Comparison of ENCODE assay signal across 9 cellular contexts in genomic region chr20:62387993-62388635, GRCh38. TPM values are rescaled to one million over a fixed set of nuclear protein-coding genes. Genes with fewer than 3 reads are reported as not detected.
DNase-seq lines count a peak whose midpoint lies in the region; ATAC-seq and TF ChIP-seq lines count a peak whose summit lies in the region.
"Had no signal": no experiment of that assay in that cellular context is flagged by ENCODE, and none has a peak within 500 bp of the region (broad histone marks: within the 10 kb centered on the region; RNA-seq: fewer than 3 reads in every experiment).

No MANE protein-coding gene starts in this region.

- ATAC-seq in GM19467 (IDR thresholded peaks at IDR 0.05; ENCODE audit: unreplicated experiment), result no peak

- H3K9me3 ChIP-seq in suprapubic skin, result no peaks in the 10 kb centered on the region

- H3K4me3 Mint-ChIP-seq in activated T-cell treated with anti-CD3 and anti-CD28 coated beads, Interleukin-2, amount 50 U/mL, for 24 hours, result peak overlapping the region; percentile 95
- peak overlapping the region; percentile 96 for H3K4me3 Mint-ChIP-seq in activated naive CD4-positive, alpha-beta T cell treated with anti-CD3 and anti-CD28 coated beads, Interleukin-2, amount 50 U/mL, for 24 hours

- H3K27ac Mint-ChIP-seq in activated T-cell treated with anti-CD3 and anti-CD28 coated beads, Interleukin-2, amount 50 U/mL, for 24 hours, result peak overlapping the region; percentile 97
- peak overlapping the region; percentile 94 for H3K27ac Mint-ChIP-seq in activated naive CD4-positive, alpha-beta T cell treated with anti-CD3 and anti-CD28 coated beads, Interleukin-2, amount 50 U/mL, for 24 hours

- H3K4me1 Mint-ChIP-seq in activated T-cell treated with anti-CD3 and anti-CD28 coated beads, Interleukin-2, amount 50 U/mL, for 24 hours (ENCODE audit: low read depth), result peaks cover 39% of the 10 kb centered on the region
- peaks cover 50% of the 10 kb centered on the region for H3K4me1 Mint-ChIP-seq in activated naive CD4-positive, alpha-beta T cell treated with anti-CD3 and anti-CD28 coated beads, Interleukin-2, amount 50 U/mL, for 24 hours

- H3K4me3 ChIP-seq in suprapubic skin, result peak overlapping the region; percentile 95

- TF ChIP-seq CTCF in suprapubic skin (IDR thresholded peaks at IDR 0.05), result no peak

- H3K27me3 ChIP-seq in suprapubic skin, result no peaks in the 10 kb centered on the region

- H3K36me3 Mint-ChIP-seq in activated T-cell treated with anti-CD3 and anti-CD28 coated beads, Interleukin-2, amount 50 U/mL, for 24 hours (ENCODE audit: low read depth), result peaks cover 83% of the 10 kb centered on the region
- H3K36me3 Mint-ChIP-seq in activated naive CD4-positive, alpha-beta T cell treated with anti-CD3 and anti-CD28 coated beads, Interleukin-2, amount 50 U/mL, for 24 hours, result peaks cover 17% of the 10 kb centered on the region

- no peaks in the 10 kb centered on the region for H3K9me3 Mint-ChIP-seq in activated T-cell treated with anti-CD3 and anti-CD28 coated beads, Interleukin-2, amount 50 U/mL, for 24 hours
- H3K9me3 Mint-ChIP-seq in activated naive CD4-positive, alpha-beta T cell treated with anti-CD3 and anti-CD28 coated beads, Interleukin-2, amount 50 U/mL, for 24 hours, result no peaks in the 10 kb centered on the region

- TF ChIP-seq POLR2A in suprapubic skin (IDR thresholded peaks at IDR 0.05), result no peak

- no peak overlapping the region for H3K27ac ChIP-seq in suprapubic skin

- H3K27me3 Mint-ChIP-seq in activated T-cell treated with anti-CD3 and anti-CD28 coated beads, Interleukin-2, amount 50 U/mL, for 24 hours, result no peaks in the 10 kb centered on the region
- H3K27me3 Mint-ChIP-seq in activated naive CD4-positive, alpha-beta T cell treated with anti-CD3 and anti-CD28 coated beads, Interleukin-2, amount 50 U/mL, for 24 hours, result no peaks in the 10 kb centered on the region

- WGBS in suprapubic skin, result 69% methylated on average over 15 of the region's 16 CpGs

- TF ChIP-seq EP300 in suprapubic skin (IDR thresholded peaks at IDR 0.05), result no peak

- peak; percentile 49 for DNase-seq in activated T-cell treated with anti-CD3 and anti-CD28 coated beads, Interleukin-2, amount 50 U/mL, for 24 hours
- DNase-seq in activated T-cell treated with anti-CD3 and anti-CD28 coated beads, Interleukin-2, amount 50 U/mL, for 1 hour, result no peak
- DNase-seq in iris pigment epithelial cell (ENCODE audit: low read depth), result peak; percentile 40
- DNase-seq in suprapubic skin (ENCODE audit: low spot score in 2 of 2), result no peak
- DNase-seq in 8988T, result no peak
- no peak for DNase-seq in NK-92 treated with Interleukin-12 subunit alpha and Interleukin-12 subunit beta, amount 100 ng/mL, for 24 hours (lab: John Stamatoyannopoulos, UW)

- peaks cover 25% of the 10 kb centered on the region for H3K36me3 ChIP-seq in suprapubic skin

- H3K4me1 ChIP-seq in suprapubic skin, result peaks cover 26% of the 10 kb centered on the region

RNA-seq across cellular contexts. Expression of gene RPS21, which starts 1.2 kb away (rescaled TPM):
- total RNA-seq in suprapubic skin, result 1,000 to 10,000 TPM; 1,604 to 3,217 (median 2,363) TPM

RNA-seq across cellular contexts. Expression of gene CABLES2, which starts 19.0 kb away (rescaled TPM):
- 1 to 10 TPM; 3.8 to 7.2 (median 4.5) TPM for total RNA-seq in suprapubic skin

RNA-seq across cellular contexts. Expression of gene LAMA5, which starts 21.0 kb away (rescaled TPM):
- total RNA-seq in suprapubic skin, result 100 to 1,000 TPM; 200 to 623 (median 316) TPM

RNA-seq across cellular contexts. Expression of gene RBBP8NL, which starts 39.2 kb away (rescaled TPM):
- total RNA-seq in suprapubic skin, result 1 to 10 TPM; 2.0 to 6.6 (median 3.9) TPM
- total RNA-seq: Daoy had no signal

Comparison
In these comparisons a context has a peak if more than half of its experiments do, and no peak if none do; other contexts are left out.
1. DNase-seq: peak in activated T-cell treated with anti-CD3 and anti-CD28 coated beads, Interleukin-2, amount 50 U/mL, for 24 hours (single experiment) and iris pigment epithelial cell (single experiment); none in activated T-cell treated with anti-CD3 and anti-CD28 coated beads, Interleukin-2, amount 50 U/mL, for 1 hour (single experiment), suprapubic skin (0 of 2), 8988T (single experiment) and NK-92 treated with Interleukin-12 subunit alpha and Interleukin-12 subunit beta, amount 100 ng/mL, for 24 hours (single experiment).